1 cellular context compared by ENCODE assay signal in the genomic region with DNA sequence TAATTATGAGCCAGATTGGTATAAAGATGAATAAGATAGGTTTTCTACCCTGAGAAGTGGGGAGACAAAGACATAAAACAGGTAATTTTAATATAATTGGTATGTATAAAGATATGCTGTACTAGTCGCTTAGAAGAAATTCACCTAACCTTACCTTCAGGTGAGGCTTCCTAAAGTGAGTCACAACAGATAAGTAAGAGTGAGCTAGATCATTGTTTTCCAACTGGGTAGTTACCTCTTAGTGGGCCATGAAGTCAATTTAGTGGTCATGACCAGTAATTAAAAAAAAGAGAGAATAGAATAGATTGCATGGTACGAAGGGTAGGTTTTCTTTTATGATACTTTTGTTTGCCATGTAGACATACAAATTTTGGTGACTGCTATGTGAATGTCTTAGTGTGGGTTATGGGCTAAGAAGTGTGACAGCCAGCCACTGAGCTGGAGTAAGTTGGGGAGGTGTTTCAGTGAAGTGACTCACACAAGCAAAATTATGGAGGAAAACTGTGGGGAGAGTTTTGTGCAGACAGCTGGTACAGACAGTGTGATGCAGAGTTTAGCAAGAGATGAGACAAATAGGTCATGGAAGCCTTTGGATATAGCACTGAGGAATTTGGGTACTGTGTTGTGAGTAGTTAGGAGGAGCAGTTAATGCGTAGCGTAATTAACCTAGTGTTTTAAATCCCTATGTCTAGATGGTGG.
TF ChIP-seq lines count a peak whose summit lies in the region.

No MANE protein-coding gene starts in this region.

TF ChIP-seq in GM12878, 131 proteins besides CTCF, POLR2A, EP300 and RAD21:
- TF ChIP-seq, protein P1, sequence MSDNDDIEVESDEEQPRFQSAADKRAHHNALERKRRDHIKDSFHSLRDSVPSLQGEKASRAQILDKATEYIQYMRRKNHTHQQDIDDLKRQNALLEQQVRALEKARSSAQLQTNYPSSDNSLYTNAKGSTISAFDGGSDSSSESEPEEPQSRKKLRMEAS (IDR thresholded peaks at IDR 0.05; ENCODE audit: low read depth, low read length), result no peak
- TF ChIP-seq SIX5 (IDR thresholded peaks at IDR 0.05; ENCODE audit: low read depth, low read length, severe bottlenecking) (no peak), FOXK2 (IDR thresholded peaks at IDR 0.05) (no peak), RB1 (IDR thresholded peaks at IDR 0.05; ENCODE audit: borderline replicate concordance) (no peak), CHD2 (IDR thresholded peaks at IDR 0.05; ENCODE audit: borderline replicate concordance, low read depth, low read length) (no peak)
